In genomic region chr19:24033308-24033961, GRCh38 we compare ENCODE assay signal across 1 cellular context.
TF ChIP-seq lines count a peak whose summit lies in the region.

No MANE protein-coding gene starts in this region.

TF ChIP-seq in HepG2, 621 proteins besides CTCF, POLR2A, EP300 and RAD21 (continued from another document and continues in another):
- no peak; the same call in 1 of the 2 replicates for TF ChIP-seq KLF15 (CRISPR knock-in tag; IDR thresholded peaks at IDR 0.05; ENCODE audit: borderline replicate concordance)
- TF ChIP-seq, protein P1, sequence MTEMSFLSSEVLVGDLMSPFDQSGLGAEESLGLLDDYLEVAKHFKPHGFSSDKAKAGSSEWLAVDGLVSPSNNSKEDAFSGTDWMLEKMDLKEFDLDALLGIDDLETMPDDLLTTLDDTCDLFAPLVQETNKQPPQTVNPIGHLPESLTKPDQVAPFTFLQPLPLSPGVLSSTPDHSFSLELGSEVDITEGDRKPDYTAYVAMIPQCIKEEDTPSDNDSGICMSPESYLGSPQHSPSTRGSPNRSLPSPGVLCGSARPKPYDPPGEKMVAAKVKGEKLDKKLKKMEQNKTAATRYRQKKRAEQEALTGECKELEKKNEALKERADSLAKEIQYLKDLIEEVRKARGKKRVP (CRISPR knock-in tag; IDR thresholded peaks at IDR 0.05) = 0 out of 4 replicates have a peak, but pooled peaks of 1 of the 2 experiments have one; percentile 45
- no peak for TF ChIP-seq ZNF713 (CRISPR knock-in tag; IDR thresholded peaks at IDR 0.05)
- TF ChIP-seq SKI (IDR thresholded peaks at IDR 0.05; ENCODE audit: partially characterized antibody) = no peak
- TF ChIP-seq SMC3 (IDR thresholded peaks at IDR 0.05; ENCODE audit: low read length) = no peak
- peak; percentile 69; the same call in 1 of the 2 replicates for TF ChIP-seq ZNF598 (CRISPR knock-in tag; IDR thresholded peaks at IDR 0.05; ENCODE audit: borderline replicate concordance)
- no peak for TF ChIP-seq ZNF615 (CRISPR knock-in tag; IDR thresholded peaks at IDR 0.05; ENCODE audit: borderline replicate concordance)
- peak; percentile 19; the same call in 1 of the 2 replicates for TF ChIP-seq KMT2B (CRISPR knock-in tag; IDR thresholded peaks at IDR 0.05)
- peak; percentile 24; the same call in 1 of the 2 replicates for TF ChIP-seq CHD2 (IDR thresholded peaks at IDR 0.05; ENCODE audit: low read depth, low read length)
- TF ChIP-seq ZNF3 (CRISPR knock-in tag; IDR thresholded peaks at IDR 0.05) = no peak
- no peak for TF ChIP-seq AGO1 (IDR thresholded peaks at IDR 0.05; ENCODE audit: low read depth, low read length, poor library complexity, severe bottlenecking)
- no peak for TF ChIP-seq ZSCAN12 (CRISPR knock-in tag; IDR thresholded peaks at IDR 0.05)
- TF ChIP-seq ZNF124 (CRISPR knock-in tag; IDR thresholded peaks at IDR 0.05) = 0 out of 2 replicates have a peak, but pooled peaks have one; percentile 30
- no peak for TF ChIP-seq FIP1L1 (IDR thresholded peaks at IDR 0.05; ENCODE audit: borderline replicate concordance, insufficient read depth, low read depth, low read length)
- no peak for TF ChIP-seq ZNF550 (CRISPR knock-in tag; IDR thresholded peaks at IDR 0.05; ENCODE audit: borderline replicate concordance)
- peak; percentile 71 for TF ChIP-seq DRAP1 (CRISPR knock-in tag; IDR thresholded peaks at IDR 0.05)
- TF ChIP-seq ZNF101 (CRISPR knock-in tag; IDR thresholded peaks at IDR 0.05; ENCODE audit: borderline replicate concordance, low read depth) = no peak
- TF ChIP-seq ZNF275 (CRISPR knock-in tag; IDR thresholded peaks at IDR 0.05; ENCODE audit: borderline replicate concordance) = 0 out of 2 replicates have a peak, but pooled peaks have one; percentile 40
- no peak for TF ChIP-seq NR2F1 (CRISPR knock-in tag; IDR thresholded peaks at IDR 0.05)
- TF ChIP-seq, protein P2, sequence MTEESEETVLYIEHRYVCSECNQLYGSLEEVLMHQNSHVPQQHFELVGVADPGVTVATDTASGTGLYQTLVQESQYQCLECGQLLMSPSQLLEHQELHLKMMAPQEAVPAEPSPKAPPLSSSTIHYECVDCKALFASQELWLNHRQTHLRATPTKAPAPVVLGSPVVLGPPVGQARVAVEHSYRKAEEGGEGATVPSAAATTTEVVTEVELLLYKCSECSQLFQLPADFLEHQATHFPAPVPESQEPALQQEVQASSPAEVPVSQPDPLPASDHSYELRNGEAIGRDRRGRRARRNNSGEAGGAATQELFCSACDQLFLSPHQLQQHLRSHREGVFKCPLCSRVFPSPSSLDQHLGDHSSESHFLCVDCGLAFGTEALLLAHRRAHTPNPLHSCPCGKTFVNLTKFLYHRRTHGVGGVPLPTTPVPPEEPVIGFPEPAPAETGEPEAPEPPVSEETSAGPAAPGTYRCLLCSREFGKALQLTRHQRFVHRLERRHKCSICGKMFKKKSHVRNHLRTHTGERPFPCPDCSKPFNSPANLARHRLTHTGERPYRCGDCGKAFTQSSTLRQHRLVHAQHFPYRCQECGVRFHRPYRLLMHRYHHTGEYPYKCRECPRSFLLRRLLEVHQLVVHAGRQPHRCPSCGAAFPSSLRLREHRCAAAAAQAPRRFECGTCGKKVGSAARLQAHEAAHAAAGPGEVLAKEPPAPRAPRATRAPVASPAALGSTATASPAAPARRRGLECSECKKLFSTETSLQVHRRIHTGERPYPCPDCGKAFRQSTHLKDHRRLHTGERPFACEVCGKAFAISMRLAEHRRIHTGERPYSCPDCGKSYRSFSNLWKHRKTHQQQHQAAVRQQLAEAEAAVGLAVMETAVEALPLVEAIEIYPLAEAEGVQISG (CRISPR knock-in tag; IDR thresholded peaks at IDR 0.05) = peak; percentile 51; the same call in 1 of the 2 replicates
- TF ChIP-seq RBAK (CRISPR knock-in tag; IDR thresholded peaks at IDR 0.05) = no peak
- no peak for TF ChIP-seq CCAR2 (optimal IDR thresholded peaks at IDR 0.05; ENCODE audit: low read depth, low read length)
- no peak for TF ChIP-seq CENPX (CRISPR knock-in tag; IDR thresholded peaks at IDR 0.05)
- no peak for TF ChIP-seq MTF2 (CRISPR knock-in tag; IDR thresholded peaks at IDR 0.05; ENCODE audit: borderline replicate concordance)
- TF ChIP-seq, protein P3, sequence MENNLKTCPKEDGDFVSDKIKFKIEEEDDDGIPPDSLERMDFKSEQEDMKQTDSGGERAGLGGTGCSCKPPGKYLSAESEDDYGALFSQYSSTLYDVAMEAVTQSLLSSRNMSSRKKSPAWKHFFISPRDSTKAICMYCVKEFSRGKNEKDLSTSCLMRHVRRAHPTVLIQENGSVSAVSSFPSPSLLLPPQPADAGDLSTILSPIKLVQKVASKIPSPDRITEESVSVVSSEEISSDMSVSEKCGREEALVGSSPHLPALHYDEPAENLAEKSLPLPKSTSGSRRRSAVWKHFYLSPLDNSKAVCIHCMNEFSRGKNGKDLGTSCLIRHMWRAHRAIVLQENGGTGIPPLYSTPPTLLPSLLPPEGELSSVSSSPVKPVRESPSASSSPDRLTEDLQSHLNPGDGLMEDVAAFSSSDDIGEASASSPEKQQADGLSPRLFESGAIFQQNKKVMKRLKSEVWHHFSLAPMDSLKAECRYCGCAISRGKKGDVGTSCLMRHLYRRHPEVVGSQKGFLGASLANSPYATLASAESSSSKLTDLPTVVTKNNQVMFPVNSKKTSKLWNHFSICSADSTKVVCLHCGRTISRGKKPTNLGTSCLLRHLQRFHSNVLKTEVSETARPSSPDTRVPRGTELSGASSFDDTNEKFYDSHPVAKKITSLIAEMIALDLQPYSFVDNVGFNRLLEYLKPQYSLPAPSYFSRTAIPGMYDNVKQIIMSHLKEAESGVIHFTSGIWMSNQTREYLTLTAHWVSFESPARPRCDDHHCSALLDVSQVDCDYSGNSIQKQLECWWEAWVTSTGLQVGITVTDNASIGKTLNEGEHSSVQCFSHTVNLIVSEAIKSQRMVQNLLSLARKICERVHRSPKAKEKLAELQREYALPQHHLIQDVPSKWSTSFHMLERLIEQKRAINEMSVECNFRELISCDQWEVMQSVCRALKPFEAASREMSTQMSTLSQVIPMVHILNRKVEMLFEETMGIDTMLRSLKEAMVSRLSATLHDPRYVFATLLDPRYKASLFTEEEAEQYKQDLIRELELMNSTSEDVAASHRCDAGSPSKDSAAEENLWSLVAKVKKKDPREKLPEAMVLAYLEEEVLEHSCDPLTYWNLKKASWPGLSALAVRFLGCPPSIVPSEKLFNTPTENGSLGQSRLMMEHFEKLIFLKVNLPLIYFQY (CRISPR knock-in tag; IDR thresholded peaks at IDR 0.05; ENCODE audit: borderline replicate concordance) = no peak
- no peak for TF ChIP-seq KLF13 (CRISPR knock-in tag; IDR thresholded peaks at IDR 0.05)
- TF ChIP-seq ZNF441 (CRISPR knock-in tag; IDR thresholded peaks at IDR 0.05; ENCODE audit: borderline replicate concordance) = no peak
- peak; percentile 78 for TF ChIP-seq SAP130 (CRISPR knock-in tag; IDR thresholded peaks at IDR 0.05; ENCODE audit: low read depth)
- TF ChIP-seq NR1H2 (CRISPR knock-in tag; IDR thresholded peaks at IDR 0.05; ENCODE audit: borderline replicate concordance, low read depth) = no peak
- no peak for TF ChIP-seq GPN1 (CRISPR knock-in tag; IDR thresholded peaks at IDR 0.05; ENCODE audit: borderline replicate concordance)
- TF ChIP-seq SMAD9 (CRISPR knock-in tag; IDR thresholded peaks at IDR 0.05) = no peak
- TF ChIP-seq LBX2 (CRISPR knock-in tag; IDR thresholded peaks at IDR 0.05; ENCODE audit: borderline replicate concordance) = no peak
- TF ChIP-seq ZBTB7B (CRISPR knock-in tag; IDR thresholded peaks at IDR 0.05) = no peak
- TF ChIP-seq, protein P4, sequence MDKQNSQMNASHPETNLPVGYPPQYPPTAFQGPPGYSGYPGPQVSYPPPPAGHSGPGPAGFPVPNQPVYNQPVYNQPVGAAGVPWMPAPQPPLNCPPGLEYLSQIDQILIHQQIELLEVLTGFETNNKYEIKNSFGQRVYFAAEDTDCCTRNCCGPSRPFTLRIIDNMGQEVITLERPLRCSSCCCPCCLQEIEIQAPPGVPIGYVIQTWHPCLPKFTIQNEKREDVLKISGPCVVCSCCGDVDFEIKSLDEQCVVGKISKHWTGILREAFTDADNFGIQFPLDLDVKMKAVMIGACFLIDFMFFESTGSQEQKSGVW (CRISPR knock-in tag; IDR thresholded peaks at IDR 0.05; ENCODE audit: borderline replicate concordance) = no peak
- TF ChIP-seq TEAD2 (CRISPR knock-in tag; IDR thresholded peaks at IDR 0.05) = no peak
- TF ChIP-seq ZNF143 (CRISPR knock-in tag; IDR thresholded peaks at IDR 0.05) = no peak
- peak; percentile 87 for TF ChIP-seq POLR2G (IDR thresholded peaks at IDR 0.05; ENCODE audit: low read depth, low read length)
- peak; percentile 25; the same call in 1 of the 2 replicates for TF ChIP-seq HES4 (CRISPR knock-in tag; IDR thresholded peaks at IDR 0.05; ENCODE audit: borderline replicate concordance)
- no peak for TF ChIP-seq GTF3A (CRISPR knock-in tag; conservative IDR thresholded peaks at IDR 0.05)
- TF ChIP-seq ZFP36L2 (CRISPR knock-in tag; IDR thresholded peaks at IDR 0.05) = no peak
- 0 out of 2 replicates have a peak, but pooled peaks have one; percentile 44 for TF ChIP-seq ZHX1 (CRISPR knock-in tag; IDR thresholded peaks at IDR 0.05; ENCODE audit: low read depth)
- no peak for TF ChIP-seq ZNF326 (CRISPR knock-in tag; IDR thresholded peaks at IDR 0.05; ENCODE audit: borderline replicate concordance)
- TF ChIP-seq SP1 (IDR thresholded peaks at IDR 0.05) = no peak
- TF ChIP-seq SP1 (CRISPR knock-in tag; IDR thresholded peaks at IDR 0.05) = no peak
- TF ChIP-seq ZNF619 (CRISPR knock-in tag; IDR thresholded peaks at IDR 0.05) = no peak
- TF ChIP-seq NFKB2 (CRISPR knock-in tag; IDR thresholded peaks at IDR 0.05; ENCODE audit: borderline replicate concordance) = peak; percentile 27; the same call in 1 of the 2 replicates
- no peak for TF ChIP-seq PPARG (CRISPR knock-in tag; conservative IDR thresholded peaks at IDR 0.05)
- TF ChIP-seq IRF9 (CRISPR knock-in tag; IDR thresholded peaks at IDR 0.05; ENCODE audit: borderline replicate concordance) = no peak
- no peak for TF ChIP-seq ZNF672 (CRISPR knock-in tag; IDR thresholded peaks at IDR 0.05)
- no peak for TF ChIP-seq ATRX (CRISPR knock-in tag; IDR thresholded peaks at IDR 0.05; ENCODE audit: borderline replicate concordance)
- TF ChIP-seq RXRB (CRISPR knock-in tag; IDR thresholded peaks at IDR 0.05; ENCODE audit: borderline replicate concordance) = no peak
- TF ChIP-seq ZNF430 (CRISPR knock-in tag; IDR thresholded peaks at IDR 0.05) = peak; percentile 55; the same call in 1 of the 2 replicates
- TF ChIP-seq ZNF503 (CRISPR knock-in tag; IDR thresholded peaks at IDR 0.05) = peak; percentile 21; the same call in 1 of the 2 replicates
- no peak for TF ChIP-seq TCF7L2 (IDR thresholded peaks at IDR 0.05; ENCODE audit: low read depth, low read length)
- TF ChIP-seq ATF7 (IDR thresholded peaks at IDR 0.05) = no peak
- TF ChIP-seq ATF7 (CRISPR knock-in tag; IDR thresholded peaks at IDR 0.05) = no peak
- TF ChIP-seq MED1 (CRISPR knock-in tag; IDR thresholded peaks at IDR 0.05) = no peak; the same call in 1 of the 2 replicates
